8 cellular contexts compared by ENCODE assay signal in the genomic region with DNA sequence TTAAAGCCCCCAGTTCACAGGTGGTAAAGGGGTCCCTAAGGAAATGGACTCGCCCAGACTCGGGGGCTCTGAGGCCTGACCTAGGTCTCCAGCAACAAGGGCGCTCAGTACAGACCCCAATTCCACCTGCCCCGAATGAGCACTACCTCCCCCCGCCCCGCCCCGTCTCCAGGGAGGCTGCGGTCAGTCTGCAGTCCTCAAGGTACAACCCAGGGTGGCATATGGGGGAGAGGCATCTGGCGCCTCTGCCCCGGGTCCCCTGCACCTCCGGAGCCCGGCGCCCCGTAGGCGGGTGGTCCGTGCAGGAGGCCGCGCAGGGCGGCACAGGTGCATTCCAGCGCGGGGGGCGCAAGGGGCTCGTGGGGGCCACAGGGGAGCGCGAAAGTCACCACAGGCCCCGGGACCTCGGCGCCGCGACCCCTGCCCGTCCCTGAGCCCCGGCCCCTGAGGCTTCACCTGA. TPM values are rescaled to one million over a fixed set of nuclear protein-coding genes. Genes with fewer than 3 reads are reported as not detected.
DNase-seq lines count a peak whose midpoint lies in the region; ATAC-seq and TF ChIP-seq lines count a peak whose summit lies in the region.

No MANE protein-coding gene starts in this region.

- H3K27ac ChIP-seq in VCaP = peak overlapping the region; percentile 86
- H3K27ac ChIP-seq in right atrium auricular region = peak overlapping the region; percentile 98 to 99

- H3K9me3 Mint-ChIP-seq in stimulated activated memory B cell treated with anti-CD40 and anti-IgM and Interleukin-4, amounts not matched to agents 10 μg/mL and 1 μg/mL and 100 μg/mL, for 72 hours = no peaks in the 10 kb centered on the region

- H3K4me1 Mint-ChIP-seq in stimulated activated memory B cell treated with anti-CD40 and anti-IgM and Interleukin-4, amounts not matched to agents 10 μg/mL and 1 μg/mL and 100 μg/mL, for 72 hours = peaks cover 43% of the 10 kb centered on the region

- peak; percentile 65 for ATAC-seq in stimulated activated memory B cell treated with anti-CD40 and anti-IgM and Interleukin-4, amounts not matched to agents 10 μg/mL and 1 μg/mL and 100 μg/mL, for 72 hours

- no peaks in the 10 kb centered on the region for H3K27me3 Mint-ChIP-seq in stimulated activated memory B cell treated with anti-CD40 and anti-IgM and Interleukin-4, amounts not matched to agents 10 μg/mL and 1 μg/mL and 100 μg/mL, for 72 hours

- H3K4me1 ChIP-seq in right atrium auricular region = peaks cover 6 to 55% of the 10 kb centered on the region in 2 donors

- peak overlapping the region; percentile 62 for H3K4me3 Mint-ChIP-seq in stimulated activated memory B cell treated with anti-CD40 and anti-IgM and Interleukin-4, amounts not matched to agents 10 μg/mL and 1 μg/mL and 100 μg/mL, for 72 hours

- peak overlapping the region; percentile 88 for H3K4me3 ChIP-seq in GM12865 (ENCODE audit: low read depth, low read length)
- H3K4me3 ChIP-seq in HFF-Myc (replicated peaks; ENCODE audit: low read depth, low read length) = peak overlapping the region; percentile 84
- H3K4me3 ChIP-seq in right atrium auricular region = peak overlapping the region; percentile 98 to 99

- TF ChIP-seq CTCF in GM12865 (IDR thresholded peaks at IDR 0.05; ENCODE audit: insufficient read depth, low read depth, low read length, missing control alignments) (no peak), HFF-Myc (IDR thresholded peaks at IDR 0.05; ENCODE audit: low read depth, low read length, missing control alignments) (no peak), VCaP (conservative IDR thresholded peaks at IDR 0.05) (no peak), right atrium auricular region (IDR thresholded peaks at IDR 0.05) (no peak)

- peak overlapping the region; percentile 62 for H3K27ac Mint-ChIP-seq in stimulated activated memory B cell treated with anti-CD40 and anti-IgM and Interleukin-4, amounts not matched to agents 10 μg/mL and 1 μg/mL and 100 μg/mL, for 72 hours

- H3K27me3 ChIP-seq in right atrium auricular region = no peaks in the 10 kb centered on the region

- DNase-seq in GM12865 (ENCODE audit: low read depth) (no peak), HFF-Myc (ENCODE audit: extremely low read depth, low read depth) (no peak), right atrium auricular region (ENCODE audit: low spot score) (no peak), NCI-H1105 (lab: John Stamatoyannopoulos, UW) (no peak), NCI-H2029 (lab: John Stamatoyannopoulos, UW) (no peak)
- DNase-seq in activated CD4-positive, alpha-beta T cell treated with anti-CD3 and anti-CD28 coated beads for 4 hours = no peak

- H3K36me3 Mint-ChIP-seq in stimulated activated memory B cell treated with anti-CD40 and anti-IgM and Interleukin-4, amounts not matched to agents 10 μg/mL and 1 μg/mL and 100 μg/mL, for 72 hours = peaks cover 5% of the 10 kb centered on the region

- H3K9me3 ChIP-seq in right atrium auricular region = no peaks in the 10 kb centered on the region

- H3K36me3 ChIP-seq in right atrium auricular region = peaks cover 26% of the 10 kb centered on the region

RNA-seq across cellular contexts. Expression of gene CTSD, which starts 0.4 kb away (rescaled TPM):
- 1,000 to 10,000 TPM in 1 of 2 donors, 100 to 1,000 TPM in 1; 782 to 1,042 TPM for total RNA-seq in right atrium auricular region

RNA-seq across cellular contexts. Expression of gene IFITM10, which starts 13.0 kb away (rescaled TPM):
- under 1 TPM; 0.37 to 0.47 TPM for total RNA-seq in right atrium auricular region
